In the genomic region with DNA sequence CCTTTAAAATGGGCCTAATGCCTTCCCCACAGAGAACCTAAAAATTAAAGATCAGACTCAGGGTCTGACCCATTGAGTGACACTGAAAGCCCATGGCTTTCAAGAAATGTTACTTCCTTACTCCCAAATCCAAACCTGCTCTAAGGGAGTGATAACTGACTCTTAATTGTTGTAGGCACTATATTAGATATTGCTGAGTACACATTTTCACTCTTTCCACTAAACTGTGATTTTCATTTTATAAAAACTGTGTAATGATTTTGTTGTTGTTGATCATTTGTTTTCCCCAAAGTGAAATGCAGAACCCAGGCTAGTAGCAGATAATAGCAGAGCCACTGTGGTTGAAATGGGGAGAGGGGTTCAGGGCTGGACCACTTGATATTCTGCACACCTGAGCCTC, we compare ENCODE assay signal across 33 cellular contexts.
"Had no signal": no experiment of that assay in that cellular context is flagged by ENCODE, and none has a peak within 500 bp of the region (broad histone marks: within the 10 kb centered on the region; RNA-seq: fewer than 3 reads in every experiment).

No MANE protein-coding gene starts in this region.

- H3K9me3 ChIP-seq: adrenal gland, ascending aorta, body of pancreas had no signal

- DNase-seq: activated effector memory CD4-positive, alpha-beta T cell treated with anti-CD3 and anti-CD28 coated beads, Interleukin-2, amount 50 U/mL, for 16 hours; activated effector memory CD4-positive, alpha-beta T cell treated with Interleukin-2 at 50 U/mL for 16 hours; activated gamma-delta T cell; activated gamma-delta T cell treated with Interleukin-2 at 50 U/mL for 16 hours; activated naive CD4-positive, alpha-beta T cell; activated naive CD4-positive, alpha-beta T cell treated with anti-CD3 and anti-CD28 coated beads for 36 hours; activated naive CD4-positive, alpha-beta T cell treated with anti-CD3 and anti-CD28 coated beads, Interleukin-2, amount 10 ng/mL, durations not matched to agents 7 days and 5 days; activated naive CD4-positive, alpha-beta T cell treated with anti-CD3 and anti-CD28 coated beads, Interleukin-2, amount 50 U/mL, for 16 hours; activated naive CD4-positive, alpha-beta T cell treated with Interleukin-2 at 50 U/mL for 16 hours; activated naive CD8-positive, alpha-beta T cell treated with anti-CD3 and anti-CD28 coated beads for 36 hours; activated naive CD8-positive, alpha-beta T cell treated with anti-CD3 and anti-CD28 coated beads, Interleukin-2, amount 10 ng/mL, durations not matched to agents 7 days and 5 days; activated naive CD8-positive, alpha-beta T cell treated with anti-CD3 and anti-CD28 coated beads, Interleukin-2, amount 50 U/mL, for 24 hours; activated T-cell treated with anti-CD3 and anti-CD28 coated beads, Interleukin-2, amount 50 U/mL, for 24 hours; activated T-cell treated with anti-CD3 and anti-CD28 coated beads, Interleukin-2, amount 50 U/mL, for 4 hours; activated T-cell treated with anti-CD3 and anti-CD28 coated beads, Interleukin-2, amount 50 U/mL, for 48 hours; activated T-cell treated with anti-CD3 and anti-CD28 coated beads, Interleukin-2, amount 50 U/mL, for 72 hours; adrenal gland; amniotic stem cell; amygdala; anterior cingulate cortex; aorta; body of pancreas; brain microvascular endothelial cell; caudate nucleus; central memory CD4-positive, alpha-beta T cell; cerebellar nuclear complex had no signal

- H3K4me1 ChIP-seq: adrenal gland, ascending aorta, body of pancreas, breast epithelium had no signal

- H3K27me3 ChIP-seq: adrenal gland, ascending aorta, body of pancreas, brain microvascular endothelial cell, breast epithelium, cardiac muscle cell had no signal

- H3K27ac ChIP-seq: adrenal gland, ascending aorta, body of pancreas, brain microvascular endothelial cell, breast epithelium, cardiac muscle cell had no signal

- FAIRE-seq: astrocyte, bronchial epithelial cell had no signal

- H3K4me3 ChIP-seq: adrenal gland, ascending aorta, body of pancreas, breast epithelium, cardiac muscle cell had no signal

- ATAC-seq: activated naive CD4-positive, alpha-beta T cell treated with anti-CD3 and anti-CD28 coated beads, Interleukin-2, amount 50 U/mL, for 72 hours; activated naive CD8-positive, alpha-beta T cell treated with anti-CD3 and anti-CD28 coated beads, Interleukin-2, amount 50 U/mL, for 24 hours; activated T-cell treated with anti-CD3 and anti-CD28 coated beads, Interleukin-2, amount 50 U/mL, for 4 hours; activated T-cell treated with anti-CD3 and anti-CD28 coated beads, Interleukin-2, amount 50 U/mL, for 72 hours; activated T-helper 17 cell treated with anti-CD3 and anti-CD28 coated beads, Interleukin-2, amount 50 U/mL, for 72 hours; body of pancreas had no signal

- H3K36me3 ChIP-seq: adrenal gland, ascending aorta, brain microvascular endothelial cell, breast epithelium, cardiac muscle cell had no signal
